13 cellular contexts compared by ENCODE assay signal in genomic region chr15:101128696-101129095, GRCh38.
DNase-seq lines count a peak whose midpoint lies in the region; ATAC-seq and TF ChIP-seq lines count a peak whose summit lies in the region.
"Had no signal": no experiment of that assay in that cellular context is flagged by ENCODE, and none has a peak within 500 bp of the region (broad histone marks: within the 10 kb centered on the region; RNA-seq: fewer than 3 reads in every experiment).

No MANE protein-coding gene starts in this region.

- intact Hi-C loops in activated CD8-positive, alpha-beta T cell treated with anti-CD3 and anti-CD28 coated beads for 36 hours (cut with micrococcal nuclease), result loop anchor here (5.0 kb wide), 2 partner anchors 39 to 59 kb away; no protein-coding TSS in a partner anchor
- intact Hi-C loops in left lung (cut with DNase I), result no loop called here

- DNase-seq in activated naive CD4-positive, alpha-beta T cell treated with anti-CD3 and anti-CD28 coated beads, Interleukin-2, amount 10 ng/mL, durations not matched to agents 7 days and 5 days, result no peak
- no peak for DNase-seq in activated naive CD4-positive, alpha-beta T cell treated with anti-CD3 and anti-CD28 coated beads, Interleukin-2, amount 50 U/mL, for 16 hours
- no peak for DNase-seq in activated CD8-positive, alpha-beta T cell treated with anti-CD3 and anti-CD28 coated beads for 36 hours
- DNase-seq in left lung (no peak), type B pancreatic cell (ENCODE audit: extremely low spot score, unreplicated experiment) (no peak), foreskin fibroblast (no peak), 8988T (no peak), AG08395 (ENCODE audit: low spot score) (no peak)
- DNase-seq: GDM1, heart left ventricle, Karpas-422, NCI-H2081 treated with DMSO at 0.1 percent for 48 hours had no signal

- peak overlapping the region; percentile 57 for H3K27ac Mint-ChIP-seq in activated naive CD4-positive, alpha-beta T cell treated with anti-CD3 and anti-CD28 coated beads, Interleukin-2, amount 10 ng/mL, durations not matched to agents 7 days and 5 days
- H3K27ac Mint-ChIP-seq in activated CD8-positive, alpha-beta T cell treated with anti-CD3 and anti-CD28 coated beads for 36 hours, result peak overlapping the region; percentile 96
- peak overlapping the region; percentile 29 for H3K27ac Mint-ChIP-seq in type B pancreatic cell

- H3K9me3 Mint-ChIP-seq in activated naive CD4-positive, alpha-beta T cell treated with anti-CD3 and anti-CD28 coated beads, Interleukin-2, amount 10 ng/mL, durations not matched to agents 7 days and 5 days, result peaks cover 3% of the 10 kb centered on the region
- H3K9me3 Mint-ChIP-seq in activated CD8-positive, alpha-beta T cell treated with anti-CD3 and anti-CD28 coated beads for 36 hours, result peaks cover 18% of the 10 kb centered on the region
- peaks cover 15% of the 10 kb centered on the region for H3K9me3 Mint-ChIP-seq in type B pancreatic cell

- H3K36me3 Mint-ChIP-seq in activated naive CD4-positive, alpha-beta T cell treated with anti-CD3 and anti-CD28 coated beads, Interleukin-2, amount 10 ng/mL, durations not matched to agents 7 days and 5 days, result peaks cover 10% of the 10 kb centered on the region
- H3K36me3 Mint-ChIP-seq in activated CD8-positive, alpha-beta T cell treated with anti-CD3 and anti-CD28 coated beads for 36 hours (ENCODE audit: low read depth), result peaks cover 6% of the 10 kb centered on the region
- H3K36me3 Mint-ChIP-seq in type B pancreatic cell, result peaks cover 4% of the 10 kb centered on the region

- H3K27me3 ChIP-seq in left lung, result no peaks in the 10 kb centered on the region
- H3K27me3 ChIP-seq: neutrophil had no signal

- POLR2A ChIA-PET in activated CD8-positive, alpha-beta T cell treated with anti-CD3 and anti-CD28 coated beads for 36 hours (lab: Charles Lee), result no interaction called here

- no peak overlapping the region for H3K4me3 Mint-ChIP-seq in activated naive CD4-positive, alpha-beta T cell treated with anti-CD3 and anti-CD28 coated beads, Interleukin-2, amount 10 ng/mL, durations not matched to agents 7 days and 5 days
- H3K4me3 Mint-ChIP-seq in activated CD8-positive, alpha-beta T cell treated with anti-CD3 and anti-CD28 coated beads for 36 hours, result no peak overlapping the region
- no peak overlapping the region for H3K4me3 Mint-ChIP-seq in type B pancreatic cell

- peaks cover 5 to 52% of the 10 kb centered on the region in 2 donors for H3K4me1 ChIP-seq in left lung

- peaks cover 18% of the 10 kb centered on the region for H3K27me3 Mint-ChIP-seq in activated naive CD4-positive, alpha-beta T cell treated with anti-CD3 and anti-CD28 coated beads, Interleukin-2, amount 10 ng/mL, durations not matched to agents 7 days and 5 days
- no peaks in the 10 kb centered on the region for H3K27me3 Mint-ChIP-seq in activated CD8-positive, alpha-beta T cell treated with anti-CD3 and anti-CD28 coated beads for 36 hours
- peaks cover 4% of the 10 kb centered on the region for H3K27me3 Mint-ChIP-seq in type B pancreatic cell

- TF ChIP-seq CTCF in activated CD8-positive, alpha-beta T cell treated with anti-CD3 and anti-CD28 coated beads for 36 hours (IDR thresholded peaks at IDR 0.05), result no peak
- TF ChIP-seq CTCF in left lung (IDR thresholded peaks at IDR 0.05) (no peak), type B pancreatic cell (conservative IDR thresholded peaks at IDR 0.05) (no peak), foreskin fibroblast (IDR thresholded peaks at IDR 0.05; ENCODE audit: low read depth, low read length) (no peak)

- CTCF ChIA-PET in activated naive CD4-positive, alpha-beta T cell treated with anti-CD3 and anti-CD28 coated beads, Interleukin-2, amount 10 ng/mL, durations not matched to agents 7 days and 5 days (lab: Charles Lee), result interaction anchor here (1.1 to 1.3 kb wide), 2 partner anchors 9 to 113 kb away, joined by 3 read pairs; no protein-coding TSS in a partner anchor
- CTCF ChIA-PET in activated CD8-positive, alpha-beta T cell treated with anti-CD3 and anti-CD28 coated beads for 36 hours (lab: Charles Lee), result interaction anchor here (0.9 to 2.9 kb wide), 6 partner anchors 10 to 192 kb away, joined by 3 to 10 read pairs (median 4); no protein-coding TSS in a partner anchor

- no peak overlapping the region for H3K4me3 ChIP-seq in left lung
- no peak overlapping the region for H3K4me3 ChIP-seq in foreskin fibroblast (ENCODE audit: low read depth in 1 of 2, low read length in 2 of 2)
- H3K4me3 ChIP-seq: heart left ventricle had no signal

- no peak for ATAC-seq in activated CD8-positive, alpha-beta T cell treated with anti-CD3 and anti-CD28 coated beads for 36 hours
- ATAC-seq in left lung, result no peak

- H3K27ac ChIP-seq in left lung, result peak overlapping the region; percentile 28 to 78
- H3K27ac ChIP-seq: neutrophil had no signal

- no peaks in the 10 kb centered on the region for H3K36me3 ChIP-seq in left lung
- H3K36me3 ChIP-seq: heart left ventricle, neutrophil had no signal

- H3K4me1 Mint-ChIP-seq in activated naive CD4-positive, alpha-beta T cell treated with anti-CD3 and anti-CD28 coated beads, Interleukin-2, amount 10 ng/mL, durations not matched to agents 7 days and 5 days, result peaks cover 64% of the 10 kb centered on the region
- peaks cover 49% of the 10 kb centered on the region for H3K4me1 Mint-ChIP-seq in activated CD8-positive, alpha-beta T cell treated with anti-CD3 and anti-CD28 coated beads for 36 hours (ENCODE audit: low read depth)
- H3K4me1 Mint-ChIP-seq in type B pancreatic cell (ENCODE audit: unreplicated experiment), result peaks cover 40% of the 10 kb centered on the region

- H3K9me3 ChIP-seq in left lung, result no peaks in the 10 kb centered on the region
- H3K9me3 ChIP-seq: neutrophil had no signal

Comparison
In these comparisons a context has a peak if more than half of its experiments do, and no peak if none do; other contexts are left out.
1. H3K27ac Mint-ChIP-seq: peak in every context shown above with its lines; median percentile 96 in activated CD8-positive, alpha-beta T cell treated with anti-CD3 and anti-CD28 coated beads for 36 hours; 57 in activated naive CD4-positive, alpha-beta T cell treated with anti-CD3 and anti-CD28 coated beads, Interleukin-2, amount 10 ng/mL, durations not matched to agents 7 days and 5 days; 29 in type B pancreatic cell.